In the genomic region with DNA sequence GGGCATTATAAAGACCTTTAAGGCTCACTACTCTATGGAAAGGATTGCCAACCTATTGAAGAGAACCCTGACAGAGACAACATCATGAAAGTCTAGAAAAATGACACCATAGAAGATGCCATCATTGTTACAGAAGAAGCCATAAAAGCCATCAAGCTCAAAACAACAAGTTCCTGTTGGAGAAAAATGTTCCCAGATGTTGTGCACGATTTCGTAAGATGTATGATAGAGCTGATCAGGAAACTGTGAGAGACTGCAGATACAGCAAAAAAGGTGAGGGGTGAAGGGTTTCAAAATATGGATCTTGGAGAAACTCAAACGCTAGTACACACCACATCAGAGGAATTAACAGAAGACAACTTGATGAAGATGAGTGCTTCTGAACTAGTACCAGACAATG, we compare ENCODE assay signal across 16 cellular contexts. TPM values are rescaled to one million over a fixed set of nuclear protein-coding genes. Genes with fewer than 3 reads are reported as not detected.
A peak's percentile ranks its signal among the peaks of the same experiment; 100 is the strongest.
DNase-seq lines count a peak whose midpoint lies in the region; ATAC-seq and TF ChIP-seq lines count a peak whose summit lies in the region.
"Had no signal": no experiment of that assay in that cellular context is flagged by ENCODE, and none has a peak within 500 bp of the region (broad histone marks: within the 10 kb centered on the region; RNA-seq: fewer than 3 reads in every experiment).

No MANE protein-coding gene starts in this region.

- H3K4me1 ChIP-seq in ascending aorta (peaks cover 11 to 36% of the 10 kb centered on the region in 2 donors), thoracic aorta (ENCODE audit: control insufficient read depth in 1 of 2, low read depth in 2 of 2) (peaks cover 56 to 69% of the 10 kb centered on the region in 2 donors)

- H3K27ac ChIP-seq in ascending aorta (peak overlapping the region; percentile 64 to 68), thoracic aorta (peak overlapping the region; percentile 6 to 33)
- H3K27ac ChIP-seq: GM23248 had no signal

- no peak for ATAC-seq in thoracic aorta (ENCODE audit: insufficient number of reproducible peaks, low FRiP score, low read depth)
- no peak for ATAC-seq in HG03457 (IDR thresholded peaks at IDR 0.05; ENCODE audit: unreplicated experiment)
- ATAC-seq: CD8-positive, alpha-beta T cell; HepG2 had no signal

- H3K9me3 ChIP-seq in ascending aorta (no peaks in the 10 kb centered on the region), thoracic aorta (no peaks in the 10 kb centered on the region)

- H3K4me3 ChIP-seq in ascending aorta, result no peak overlapping the region
- H3K4me3 ChIP-seq in fibroblast of villous mesenchyme (ENCODE audit: low read depth, low read length), result no peak overlapping the region
- H3K4me3 ChIP-seq in thoracic aorta, result no peak overlapping the region
- H3K4me3 ChIP-seq: GM23248 had no signal

- DNase-seq in MV-4-11 (lab: John Stamatoyannopoulos, UW), result peak; percentile 3
- DNase-seq in ascending aorta (ENCODE audit: low spot score in 2 of 2), result no peak
- DNase-seq in fibroblast of villous mesenchyme (ENCODE audit: low read depth), result peak; percentile 56
- DNase-seq in thoracic aorta (ENCODE audit: low spot score), result no peak
- DNase-seq in GM03348 (ENCODE audit: low spot score), result no peak
- DNase-seq in T-helper 2 cell, result no peak
- DNase-seq: CD8-positive, alpha-beta T cell; COR-L47; DMS153; DMS79 treated with DMSO at 0.1 percent for 48 hours; EL; GDM1; GM23248; H7 had no signal

- TF ChIP-seq CTCF in ascending aorta (IDR thresholded peaks at IDR 0.05) (no peak), fibroblast of villous mesenchyme (IDR thresholded peaks at IDR 0.05; ENCODE audit: insufficient read depth, low read depth, low read length) (no peak), thoracic aorta (IDR thresholded peaks at IDR 0.05) (no peak)

- H3K27me3 ChIP-seq in ascending aorta (no peaks in the 10 kb centered on the region), thoracic aorta (replicated peaks; ENCODE audit: insufficient read depth) (no peaks in the 10 kb centered on the region)

- H3K36me3 ChIP-seq in ascending aorta (no peaks in the 10 kb centered on the region), thoracic aorta (no peaks in the 10 kb centered on the region)

- intact Hi-C loops in ascending aorta (cut with DNase I), result loop anchor here (5.0 kb wide), 1 partner anchor 44 kb away; no protein-coding TSS in a partner anchor

RNA-seq across cellular contexts. Expression of a gene that starts 53.3 kb away (rescaled TPM):
- 30.2 TPM for total RNA-seq in ascending aorta
- total RNA-seq in fibroblast of villous mesenchyme, result 75.7 and 98.0 TPM in 2 replicates
- total RNA-seq in thoracic aorta, result 100 to 1,000 TPM; 116 to 140 TPM
- total RNA-seq: CD8-positive, alpha-beta T cell had no signal

Comparison
In these comparisons a context has a peak if more than half of its experiments do, and no peak if none do; other contexts are left out.
1. DNase-seq: peak in MV-4-11 (single experiment) and fibroblast of villous mesenchyme (single experiment); none in ascending aorta (0 of 2), thoracic aorta (single experiment), GM03348 (single experiment) and T-helper 2 cell (0 of 5).